ENCODE assay signal across 13 cellular contexts in the genomic region with DNA sequence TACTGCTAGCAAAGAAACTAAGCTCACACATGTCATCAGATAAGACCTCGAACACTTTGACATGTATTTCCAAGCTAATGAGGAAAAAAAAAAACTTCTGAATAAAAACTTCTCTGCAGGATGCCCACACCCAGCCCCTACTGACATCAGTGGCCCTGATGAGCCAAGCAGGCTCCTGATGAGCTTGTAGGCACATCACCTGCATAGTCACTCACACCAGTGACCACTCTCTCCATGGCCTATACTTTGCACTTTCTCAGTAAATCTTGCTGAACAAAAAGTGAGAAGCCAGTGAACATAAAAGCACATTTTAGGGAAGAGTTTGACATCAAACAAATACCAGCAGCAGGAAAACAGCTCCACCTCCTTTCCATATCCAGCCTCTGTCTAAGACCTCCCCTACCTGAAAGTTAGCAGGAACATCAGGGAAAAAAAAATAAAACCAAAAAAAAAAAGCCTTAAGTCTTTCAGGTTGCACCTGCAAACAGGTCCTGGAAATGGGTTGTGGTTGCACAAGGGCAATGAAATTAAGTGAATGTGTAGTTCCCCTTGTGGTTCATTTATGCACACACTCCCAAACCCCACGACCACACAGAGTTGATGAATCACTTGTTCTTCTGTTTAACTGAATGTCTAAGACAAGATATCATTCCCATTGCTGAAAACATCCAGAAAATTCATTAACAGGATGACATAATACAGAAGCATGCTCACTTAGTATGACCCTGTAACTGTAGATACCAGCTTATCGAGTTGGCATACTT.
DNase-seq lines count a peak whose midpoint lies in the region; ATAC-seq and TF ChIP-seq lines count a peak whose summit lies in the region.
"Had no signal": no experiment of that assay in that cellular context is flagged by ENCODE, and none has a peak within 500 bp of the region (broad histone marks: within the 10 kb centered on the region; RNA-seq: fewer than 3 reads in every experiment).

No MANE protein-coding gene starts in this region.

- H3K4me1 ChIP-seq in foreskin keratinocyte, result no peaks in the 10 kb centered on the region
- H3K4me1 ChIP-seq: left lung, neural progenitor cell had no signal

- intact Hi-C loops in Right ventricle myocardium inferior (cut with DNase I), result no loop called here

- H3K27ac ChIP-seq in foreskin keratinocyte, result no peak overlapping the region
- H3K27ac ChIP-seq: left lung, neural progenitor cell had no signal

- ATAC-seq in GM18858 (IDR thresholded peaks at IDR 0.05; ENCODE audit: unreplicated experiment), result peak; percentile 62
- ATAC-seq in GM21737 (IDR thresholded peaks at IDR 0.05; ENCODE audit: unreplicated experiment), result peak; percentile 57
- ATAC-seq in foreskin keratinocyte, result peak; percentile 38
- no peak for ATAC-seq in HG03025 (IDR thresholded peaks at IDR 0.05; ENCODE audit: low FRiP score, unreplicated experiment)
- no peak for ATAC-seq in Right ventricle myocardium inferior
- ATAC-seq: left lung had no signal

- H3K27me3 ChIP-seq in foreskin keratinocyte, result peaks cover 30% of the 10 kb centered on the region
- H3K27me3 ChIP-seq: left lung had no signal

- DNase-seq in M059J (ENCODE audit: low read depth), result peak; percentile 25
- peak; percentile 35 to 55 for DNase-seq in foreskin keratinocyte
- no peak for DNase-seq in central memory CD4-positive, alpha-beta T cell
- DNase-seq in Right ventricle myocardium inferior (ENCODE audit: missing footprints), result no peak
- DNase-seq: activated CD4-positive, alpha-beta memory T cell treated with anti-CD3 and anti-CD28 coated beads for 36 hours; left lung; NCI-H510A treated with DMSO at 0.1 percent for 48 hours; SK-N-SH; stimulated activated CD4-positive, alpha-beta T cell treated with anti-CD3 and anti-CD28 coated beads, Interleukin-12 subunit alpha, Interleukin-12 subunit beta, amount 100 ng/mL, for 4 hours had no signal

- TF ChIP-seq CTCF in foreskin keratinocyte (conservative IDR thresholded peaks at IDR 0.05), result peak; percentile 11

Comparison
In these comparisons a context has a peak if more than half of its experiments do, and no peak if none do; other contexts are left out.
1. ATAC-seq: peak in GM18858 (single experiment), GM21737 (single experiment) and foreskin keratinocyte (single experiment); none in HG03025 (single experiment) and Right ventricle myocardium inferior (single experiment).
2. DNase-seq: peak in M059J (single experiment) and foreskin keratinocyte (2 of 2); none in central memory CD4-positive, alpha-beta T cell (single experiment) and Right ventricle myocardium inferior (single experiment).